ENCODE assay signal across 23 cellular contexts in the genomic region with DNA sequence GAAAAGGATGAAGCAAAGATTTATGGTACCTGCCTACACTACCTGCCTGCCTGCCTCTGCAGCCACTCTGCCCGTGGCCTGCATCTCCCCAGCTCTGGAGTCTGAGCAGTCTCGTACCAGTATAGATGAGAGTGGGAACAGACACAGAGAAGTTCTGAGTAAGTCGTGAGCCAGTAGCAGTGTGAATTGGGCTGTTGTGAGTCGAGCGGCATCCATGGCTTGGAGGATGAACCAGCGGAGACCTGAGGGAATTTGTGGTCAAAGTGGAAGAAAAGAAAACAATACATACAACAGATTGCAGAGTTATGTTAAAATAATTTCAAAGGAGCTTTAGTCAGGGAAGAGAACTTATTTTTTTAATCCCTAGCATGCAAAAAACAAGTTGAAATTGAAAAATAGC. TPM values are rescaled to one million over a fixed set of nuclear protein-coding genes. Genes with fewer than 3 reads are reported as not detected.
A peak's percentile ranks its signal among the peaks of the same experiment; 100 is the strongest.
DNase-seq lines count a peak whose midpoint lies in the region; ATAC-seq and TF ChIP-seq lines count a peak whose summit lies in the region.
"Had no signal": no experiment of that assay in that cellular context is flagged by ENCODE, and none has a peak within 500 bp of the region (broad histone marks: within the 10 kb centered on the region; RNA-seq: fewer than 3 reads in every experiment).

No MANE protein-coding gene starts in this region.

- DNase-seq in SK-MEL-5 (ENCODE audit: low read depth, low spot score): peak; percentile 76
- DNase-seq in brain pericyte (ENCODE audit: low read depth, low spot score): peak; percentile 53
- peak; percentile 42 for DNase-seq in myocyte (ENCODE audit: low read depth)
- DNase-seq in amygdala (lab: John Stamatoyannopoulos, UW): no peak
- DNase-seq in stimulated activated naive CD4-positive, alpha-beta T cell (lab: John Stamatoyannopoulos, UW): no peak
- DNase-seq in COLO668 (lab: John Stamatoyannopoulos, UW; ENCODE audit: unreplicated experiment): no peak
- DNase-seq: activated T-cell treated with anti-CD3 and anti-CD28 coated beads for 4 hours; DMS153; hypothalamus; left cardiac atrium; NCI-H1436; NCI-H2081; NCI-H526 treated with DMSO at 0.1 percent for 48 hours; Peyer's patch; posterior cingulate gyrus; right cardiac atrium; SHP77; stimulated activated CD4-positive, alpha-beta T cell treated with anti-CD3 and anti-CD28 coated beads, Interleukin-12 subunit alpha, Interleukin-12 subunit beta, amount 100 ng/mL, for 4 hours; stimulated activated CD4-positive, alpha-beta T cell treated with anti-CD3 and anti-CD28 coated beads, Interleukin-2, amount 100 ng/mL, for 48 hours; stomach; tibial artery had no signal

- in situ Hi-C loops in SK-MEL-5 (cut with HindIII; ENCODE audit: low pct_unique_long_range_greater_than_20kb, low sequenced_read_pairs): no loop called here

- ATAC-seq in SK-N-SH treated with all-trans-retinoic acid at 6 μM for 48 hours: no peak
- ATAC-seq: activated naive CD4-positive, alpha-beta T cell treated with anti-CD3 and anti-CD28 coated beads, Interleukin-2, amount 50 U/mL, for 72 hours; left cardiac atrium; right cardiac atrium had no signal

TF ChIP-seq in SK-N-SH treated with all-trans-retinoic acid at 6 μM for 48 hours, 23 proteins besides CTCF, POLR2A, EP300 and RAD21:
- TF ChIP-seq ARNTL (CRISPR knock-in tag; IDR thresholded peaks at IDR 0.05; ENCODE audit: borderline replicate concordance, low read depth) (no peak), ZNF8 (CRISPR knock-in tag; IDR thresholded peaks at IDR 0.05) (no peak), ISL1 (CRISPR knock-in tag; IDR thresholded peaks at IDR 0.05) (no peak), PPARA (CRISPR knock-in tag; IDR thresholded peaks at IDR 0.05; ENCODE audit: borderline replicate concordance) (no peak), RARB (CRISPR knock-in tag; IDR thresholded peaks at IDR 0.05) (no peak)
TF ChIP-seq in SK-N-SH treated with all-trans-retinoic acid at 6 μM for 48 hours: peak in this region for 0.

RNA-seq across cellular contexts. Expression of a gene that starts 25.3 kb away (rescaled TPM):
- total RNA-seq in SK-MEL-5 (2014; rRNA removed; shearing (Covaris generic)): 12.4 and 15.7 TPM in 2 replicates
- 16.2 and 16.7 TPM in 2 replicates for polyA plus RNA-seq in SK-MEL-5 (2015; cell fraction: cytosol; rRNA removed)
- 76.8 and 106 TPM in 2 replicates for polyA plus RNA-seq in SK-MEL-5 (2015; cell fraction: nucleus; rRNA removed)
- total RNA-seq in myocyte: 7.9 and 10.2 TPM in 2 replicates
- 5.6 TPM for polyA plus RNA-seq in myocyte (2012)

Comparison
In these comparisons a context has a peak if more than half of its experiments do, and no peak if none do; other contexts are left out.
1. DNase-seq: peak in SK-MEL-5 (single experiment), brain pericyte (single experiment) and myocyte (single experiment); none in amygdala (0 of 56), stimulated activated naive CD4-positive, alpha-beta T cell (0 of 6) and COLO668 (single experiment).